1 cellular context compared by ENCODE assay signal in the genomic region with DNA sequence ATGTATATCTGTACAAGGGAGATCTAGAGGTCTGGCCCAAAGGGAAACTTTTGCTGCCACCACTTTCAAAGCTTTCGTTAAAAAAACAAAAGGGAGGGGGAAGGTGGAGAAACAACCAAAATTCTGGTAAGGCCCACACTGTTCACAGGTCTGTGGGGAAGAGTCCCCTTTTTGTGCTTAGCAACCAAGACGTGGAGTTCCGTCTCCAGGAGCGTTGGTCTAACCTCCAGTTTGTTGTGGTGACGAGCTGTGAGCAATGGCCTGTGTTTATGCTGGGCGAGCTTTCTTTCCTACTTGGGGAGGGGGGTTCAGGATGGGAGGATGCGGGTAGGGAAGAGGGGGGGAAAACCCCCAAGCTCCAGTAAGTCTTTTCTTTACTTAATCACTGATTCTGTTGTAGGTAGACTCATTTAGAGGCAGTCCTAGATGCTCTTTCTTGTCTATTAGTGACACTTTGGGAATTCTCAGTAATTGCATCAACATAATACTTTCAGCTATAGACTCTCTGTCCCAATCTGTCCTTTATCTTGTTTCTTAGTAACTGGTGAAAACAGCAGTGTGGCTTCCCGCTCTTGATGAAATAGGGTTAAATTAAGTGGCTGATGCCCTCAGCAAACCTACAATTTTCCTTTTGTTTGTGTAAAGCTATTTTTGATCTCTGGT.
TF ChIP-seq lines count a peak whose summit lies in the region.

No MANE protein-coding gene starts in this region.

TF ChIP-seq in K562, 482 proteins besides CTCF, POLR2A, EP300 and RAD21 (continued from another document and continues in another):
- TF ChIP-seq, protein P1, sequence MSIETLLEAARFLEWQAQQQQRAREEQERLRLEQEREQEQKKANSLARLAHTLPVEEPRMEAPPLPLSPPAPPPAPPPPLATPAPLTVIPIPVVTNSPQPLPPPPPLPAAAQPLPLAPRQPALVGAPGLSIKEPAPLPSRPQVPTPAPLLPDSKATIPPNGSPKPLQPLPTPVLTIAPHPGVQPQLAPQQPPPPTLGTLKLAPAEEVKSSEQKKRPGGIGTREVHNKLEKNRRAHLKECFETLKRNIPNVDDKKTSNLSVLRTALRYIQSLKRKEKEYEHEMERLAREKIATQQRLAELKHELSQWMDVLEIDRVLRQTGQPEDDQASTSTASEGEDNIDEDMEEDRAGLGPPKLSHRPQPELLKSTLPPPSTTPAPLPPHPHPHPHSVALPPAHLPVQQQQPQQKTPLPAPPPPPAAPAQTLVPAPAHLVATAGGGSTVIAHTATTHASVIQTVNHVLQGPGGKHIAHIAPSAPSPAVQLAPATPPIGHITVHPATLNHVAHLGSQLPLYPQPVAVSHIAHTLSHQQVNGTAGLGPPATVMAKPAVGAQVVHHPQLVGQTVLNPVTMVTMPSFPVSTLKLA (conservative IDR thresholded peaks at IDR 0.05): peak in 1 of 2 experiments; percentile 19; a peak in 1 of 4 replicates
- no peak for TF ChIP-seq ZNF324 (CRISPR knock-in tag; IDR thresholded peaks at IDR 0.05)
- no peak for TF ChIP-seq ZNF316 (IDR thresholded peaks at IDR 0.05)
- TF ChIP-seq MEF2A (IDR thresholded peaks at IDR 0.05; ENCODE audit: control insufficient read depth, low read depth, low read length): no peak
- TF ChIP-seq HNRNPLL (IDR thresholded peaks at IDR 0.05; ENCODE audit: low read depth, low read length, poor library complexity, severe bottlenecking): no peak
- no peak for TF ChIP-seq PTTG1 (tag; IDR thresholded peaks at IDR 0.05; ENCODE audit: low read depth)
- TF ChIP-seq, protein P2, sequence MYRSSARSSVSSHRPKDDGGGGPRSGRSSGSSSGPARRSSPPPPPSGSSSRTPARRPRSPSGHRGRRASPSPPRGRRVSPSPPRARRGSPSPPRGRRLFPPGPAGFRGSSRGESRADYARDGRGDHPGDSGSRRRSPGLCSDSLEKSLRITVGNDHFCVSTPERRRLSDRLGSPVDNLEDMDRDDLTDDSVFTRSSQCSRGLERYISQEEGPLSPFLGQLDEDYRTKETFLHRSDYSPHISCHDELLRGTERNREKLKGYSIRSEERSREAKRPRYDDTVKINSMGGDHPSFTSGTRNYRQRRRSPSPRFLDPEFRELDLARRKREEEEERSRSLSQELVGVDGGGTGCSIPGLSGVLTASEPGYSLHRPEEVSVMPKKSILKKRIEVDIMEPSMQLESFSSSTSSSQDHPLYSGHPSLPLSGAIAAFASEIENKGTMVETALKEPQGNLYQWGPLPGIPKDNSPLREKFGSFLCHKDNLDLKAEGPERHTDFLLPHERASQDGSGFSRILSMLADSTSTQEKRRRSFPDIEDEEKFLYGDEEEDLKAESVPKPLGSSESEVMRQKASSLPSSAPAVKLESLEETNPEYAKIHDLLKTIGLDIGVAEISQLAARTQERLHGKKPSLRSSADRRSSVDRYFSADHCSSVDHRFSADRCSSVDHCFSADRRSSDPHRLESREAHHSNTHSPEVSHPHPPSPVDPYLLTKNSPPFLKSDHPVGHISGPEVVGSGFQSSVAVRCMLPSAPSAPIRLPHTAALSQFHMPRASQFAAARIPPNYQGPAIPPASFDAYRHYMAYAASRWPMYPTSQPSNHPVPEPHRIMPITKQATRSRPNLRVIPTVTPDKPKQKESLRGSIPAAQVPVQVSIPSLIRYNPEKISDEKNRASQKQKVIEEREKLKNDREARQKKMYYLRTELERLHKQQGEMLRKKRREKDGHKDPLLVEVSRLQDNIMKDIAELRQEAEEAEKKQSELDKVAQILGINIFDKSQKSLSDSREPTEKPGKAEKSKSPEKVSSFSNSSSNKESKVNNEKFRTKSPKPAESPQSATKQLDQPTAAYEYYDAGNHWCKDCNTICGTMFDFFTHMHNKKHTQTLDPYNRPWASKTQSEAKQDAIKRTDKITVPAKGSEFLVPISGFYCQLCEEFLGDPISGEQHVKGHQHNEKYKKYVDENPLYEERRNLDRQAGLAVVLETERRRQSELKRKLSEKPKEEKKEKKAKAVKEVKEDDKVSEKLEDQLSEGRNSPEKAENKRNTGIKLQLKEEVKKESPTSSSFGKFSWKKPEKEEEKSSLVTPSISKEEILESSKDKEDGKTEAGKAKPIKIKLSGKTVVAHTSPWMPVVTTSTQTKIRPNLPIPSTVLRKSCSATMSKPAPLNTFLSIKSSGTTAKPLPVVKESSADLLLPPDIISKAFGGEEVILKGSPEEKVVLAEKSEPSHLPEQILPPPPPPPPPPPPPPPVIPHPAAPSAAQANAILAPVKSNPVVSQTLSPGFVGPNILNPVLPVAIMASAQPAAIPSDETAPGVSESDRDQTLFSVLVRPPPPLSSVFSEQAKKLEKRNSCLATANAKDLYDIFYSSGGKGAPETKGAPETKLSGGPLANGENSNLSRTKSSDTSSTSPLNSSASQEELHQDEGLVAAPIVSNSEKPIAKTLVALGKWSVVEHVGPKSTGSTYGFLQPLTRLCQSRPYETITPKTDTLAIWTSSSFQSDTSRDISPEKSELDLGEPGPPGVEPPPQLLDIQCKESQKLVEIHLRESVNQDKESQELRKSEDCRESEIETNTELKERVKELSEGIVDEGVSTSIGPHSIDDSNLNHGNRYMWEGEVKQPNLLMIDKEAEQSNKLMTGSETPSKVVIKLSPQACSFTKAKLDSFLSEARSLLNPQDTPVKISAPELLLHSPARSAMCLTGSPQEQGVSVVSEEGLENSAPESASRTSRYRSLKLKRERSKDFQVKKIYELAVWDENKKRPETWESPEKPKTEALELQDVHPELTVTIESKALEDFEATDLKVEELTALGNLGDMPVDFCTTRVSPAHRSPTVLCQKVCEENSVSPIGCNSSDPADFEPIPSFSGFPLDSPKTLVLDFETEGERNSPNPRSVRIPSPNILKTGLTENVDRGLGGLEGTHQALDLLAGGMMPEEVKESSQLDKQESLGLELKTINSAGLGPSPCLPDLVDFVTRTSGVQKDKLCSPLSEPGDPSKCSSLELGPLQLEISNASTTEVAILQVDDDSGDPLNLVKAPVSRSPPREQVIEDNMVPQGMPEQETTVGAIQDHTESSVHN (IDR thresholded peaks at IDR 0.05; ENCODE audit: borderline replicate concordance in 1 of 2, low read depth in 1 of 2): no peak
- TF ChIP-seq, protein P3, sequence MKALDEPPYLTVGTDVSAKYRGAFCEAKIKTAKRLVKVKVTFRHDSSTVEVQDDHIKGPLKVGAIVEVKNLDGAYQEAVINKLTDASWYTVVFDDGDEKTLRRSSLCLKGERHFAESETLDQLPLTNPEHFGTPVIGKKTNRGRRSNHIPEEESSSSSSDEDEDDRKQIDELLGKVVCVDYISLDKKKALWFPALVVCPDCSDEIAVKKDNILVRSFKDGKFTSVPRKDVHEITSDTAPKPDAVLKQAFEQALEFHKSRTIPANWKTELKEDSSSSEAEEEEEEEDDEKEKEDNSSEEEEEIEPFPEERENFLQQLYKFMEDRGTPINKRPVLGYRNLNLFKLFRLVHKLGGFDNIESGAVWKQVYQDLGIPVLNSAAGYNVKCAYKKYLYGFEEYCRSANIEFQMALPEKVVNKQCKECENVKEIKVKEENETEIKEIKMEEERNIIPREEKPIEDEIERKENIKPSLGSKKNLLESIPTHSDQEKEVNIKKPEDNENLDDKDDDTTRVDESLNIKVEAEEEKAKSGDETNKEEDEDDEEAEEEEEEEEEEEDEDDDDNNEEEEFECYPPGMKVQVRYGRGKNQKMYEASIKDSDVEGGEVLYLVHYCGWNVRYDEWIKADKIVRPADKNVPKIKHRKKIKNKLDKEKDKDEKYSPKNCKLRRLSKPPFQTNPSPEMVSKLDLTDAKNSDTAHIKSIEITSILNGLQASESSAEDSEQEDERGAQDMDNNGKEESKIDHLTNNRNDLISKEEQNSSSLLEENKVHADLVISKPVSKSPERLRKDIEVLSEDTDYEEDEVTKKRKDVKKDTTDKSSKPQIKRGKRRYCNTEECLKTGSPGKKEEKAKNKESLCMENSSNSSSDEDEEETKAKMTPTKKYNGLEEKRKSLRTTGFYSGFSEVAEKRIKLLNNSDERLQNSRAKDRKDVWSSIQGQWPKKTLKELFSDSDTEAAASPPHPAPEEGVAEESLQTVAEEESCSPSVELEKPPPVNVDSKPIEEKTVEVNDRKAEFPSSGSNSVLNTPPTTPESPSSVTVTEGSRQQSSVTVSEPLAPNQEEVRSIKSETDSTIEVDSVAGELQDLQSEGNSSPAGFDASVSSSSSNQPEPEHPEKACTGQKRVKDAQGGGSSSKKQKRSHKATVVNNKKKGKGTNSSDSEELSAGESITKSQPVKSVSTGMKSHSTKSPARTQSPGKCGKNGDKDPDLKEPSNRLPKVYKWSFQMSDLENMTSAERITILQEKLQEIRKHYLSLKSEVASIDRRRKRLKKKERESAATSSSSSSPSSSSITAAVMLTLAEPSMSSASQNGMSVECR (CRISPR knock-in tag; IDR thresholded peaks at IDR 0.05): no peak; the same call in 1 of the 2 replicates
- TF ChIP-seq, protein P4, sequence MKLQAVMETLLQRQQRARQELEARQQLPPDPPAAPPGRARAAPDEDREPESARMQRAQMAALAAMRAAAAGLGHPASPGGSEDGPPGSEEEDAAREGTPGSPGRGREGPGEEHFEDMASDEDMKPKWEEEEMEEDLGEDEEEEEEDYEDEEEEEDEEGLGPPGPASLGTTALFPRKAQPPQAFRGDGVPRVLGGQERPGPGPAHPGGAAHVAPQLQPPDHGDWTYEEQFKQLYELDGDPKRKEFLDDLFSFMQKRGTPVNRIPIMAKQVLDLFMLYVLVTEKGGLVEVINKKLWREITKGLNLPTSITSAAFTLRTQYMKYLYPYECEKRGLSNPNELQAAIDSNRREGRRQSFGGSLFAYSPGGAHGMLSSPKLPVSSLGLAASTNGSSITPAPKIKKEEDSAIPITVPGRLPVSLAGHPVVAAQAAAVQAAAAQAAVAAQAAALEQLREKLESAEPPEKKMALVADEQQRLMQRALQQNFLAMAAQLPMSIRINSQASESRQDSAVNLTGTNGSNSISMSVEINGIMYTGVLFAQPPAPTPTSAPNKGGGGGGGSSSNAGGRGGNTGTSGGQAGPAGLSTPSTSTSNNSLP (IDR thresholded peaks at IDR 0.05; ENCODE audit: borderline replicate concordance, low read depth, low read length): no peak
- TF ChIP-seq MYBL2 (IDR thresholded peaks at IDR 0.05; ENCODE audit: low read depth): no peak
- TF ChIP-seq MYBL2 (CRISPR knock-in tag; IDR thresholded peaks at IDR 0.05; ENCODE audit: borderline replicate concordance): no peak
- TF ChIP-seq, protein P5, sequence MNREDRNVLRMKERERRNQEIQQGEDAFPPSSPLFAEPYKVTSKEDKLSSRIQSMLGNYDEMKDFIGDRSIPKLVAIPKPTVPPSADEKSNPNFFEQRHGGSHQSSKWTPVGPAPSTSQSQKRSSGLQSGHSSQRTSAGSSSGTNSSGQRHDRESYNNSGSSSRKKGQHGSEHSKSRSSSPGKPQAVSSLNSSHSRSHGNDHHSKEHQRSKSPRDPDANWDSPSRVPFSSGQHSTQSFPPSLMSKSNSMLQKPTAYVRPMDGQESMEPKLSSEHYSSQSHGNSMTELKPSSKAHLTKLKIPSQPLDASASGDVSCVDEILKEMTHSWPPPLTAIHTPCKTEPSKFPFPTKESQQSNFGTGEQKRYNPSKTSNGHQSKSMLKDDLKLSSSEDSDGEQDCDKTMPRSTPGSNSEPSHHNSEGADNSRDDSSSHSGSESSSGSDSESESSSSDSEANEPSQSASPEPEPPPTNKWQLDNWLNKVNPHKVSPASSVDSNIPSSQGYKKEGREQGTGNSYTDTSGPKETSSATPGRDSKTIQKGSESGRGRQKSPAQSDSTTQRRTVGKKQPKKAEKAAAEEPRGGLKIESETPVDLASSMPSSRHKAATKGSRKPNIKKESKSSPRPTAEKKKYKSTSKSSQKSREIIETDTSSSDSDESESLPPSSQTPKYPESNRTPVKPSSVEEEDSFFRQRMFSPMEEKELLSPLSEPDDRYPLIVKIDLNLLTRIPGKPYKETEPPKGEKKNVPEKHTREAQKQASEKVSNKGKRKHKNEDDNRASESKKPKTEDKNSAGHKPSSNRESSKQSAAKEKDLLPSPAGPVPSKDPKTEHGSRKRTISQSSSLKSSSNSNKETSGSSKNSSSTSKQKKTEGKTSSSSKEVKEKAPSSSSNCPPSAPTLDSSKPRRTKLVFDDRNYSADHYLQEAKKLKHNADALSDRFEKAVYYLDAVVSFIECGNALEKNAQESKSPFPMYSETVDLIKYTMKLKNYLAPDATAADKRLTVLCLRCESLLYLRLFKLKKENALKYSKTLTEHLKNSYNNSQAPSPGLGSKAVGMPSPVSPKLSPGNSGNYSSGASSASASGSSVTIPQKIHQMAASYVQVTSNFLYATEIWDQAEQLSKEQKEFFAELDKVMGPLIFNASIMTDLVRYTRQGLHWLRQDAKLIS (CRISPR knock-in tag; IDR thresholded peaks at IDR 0.05): no peak
- no peak; the same call in 1 of the 2 replicates for TF ChIP-seq TEAD4 (IDR thresholded peaks at IDR 0.05; ENCODE audit: low read length)
- TF ChIP-seq TEAD4 (CRISPR knock-in tag; IDR thresholded peaks at IDR 0.05; ENCODE audit: borderline replicate concordance): no peak
- no peak for TF ChIP-seq TAL1 (IDR thresholded peaks at IDR 0.05)
- TF ChIP-seq FOXP1 (CRISPR knock-in tag; IDR thresholded peaks at IDR 0.05): no peak
- TF ChIP-seq, protein P6, sequence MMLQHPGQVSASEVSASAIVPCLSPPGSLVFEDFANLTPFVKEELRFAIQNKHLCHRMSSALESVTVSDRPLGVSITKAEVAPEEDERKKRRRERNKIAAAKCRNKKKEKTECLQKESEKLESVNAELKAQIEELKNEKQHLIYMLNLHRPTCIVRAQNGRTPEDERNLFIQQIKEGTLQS (IDR thresholded peaks at IDR 0.05): peak; percentile 48; the same call in 1 of the 2 replicates
- TF ChIP-seq, protein P6 (CRISPR knock-in tag; conservative IDR thresholded peaks at IDR 0.05): peak; percentile 53; the same call in 1 of the 2 replicates
- TF ChIP-seq FOXK2 (conservative IDR thresholded peaks at IDR 0.05 in 1 of 2, IDR thresholded peaks at IDR 0.05 in 1 of 2; ENCODE audit: low read depth in 2 of 2): peak; percentile 75 to 90
- TF ChIP-seq HDAC2 (IDR thresholded peaks at IDR 0.05): peak; percentile 11; the same call in 1 of the 2 replicates
- no peak for TF ChIP-seq NR2C1 (IDR thresholded peaks at IDR 0.05)
- TF ChIP-seq NR2C1 (tag; IDR thresholded peaks at IDR 0.05): no peak
- TF ChIP-seq CBX1 (IDR thresholded peaks at IDR 0.05; ENCODE audit: low read depth): no peak
- peak; percentile 21 for TF ChIP-seq KDM5B (IDR thresholded peaks at IDR 0.05; ENCODE audit: insufficient replicate concordance, low read depth, low read length)
- TF ChIP-seq CEBPB (tag; IDR thresholded peaks at IDR 0.05): peak; percentile 63; the same call in 1 of the 2 replicates
- TF ChIP-seq ZFX (CRISPR knock-in tag; IDR thresholded peaks at IDR 0.05): peak; percentile 46; the same call in 1 of the 2 replicates
- TF ChIP-seq EZH2 (IDR thresholded peaks at IDR 0.05; ENCODE audit: borderline replicate concordance, low read depth, low read length): no peak
- no peak for TF ChIP-seq ZNF589 (CRISPR knock-in tag; IDR thresholded peaks at IDR 0.05; ENCODE audit: low read depth)
